ENCODE assay signal across 1 cellular context in genomic region chr5:36153727-36154126, GRCh38.
TF ChIP-seq lines count a peak whose summit lies in the region.

No MANE protein-coding gene starts in this region.

TF ChIP-seq in HepG2, 621 proteins besides CTCF, POLR2A, EP300 and RAD21 (continued from another document and continues in another):
- TF ChIP-seq AHDC1 (CRISPR knock-in tag; IDR thresholded peaks at IDR 0.05; ENCODE audit: borderline replicate concordance): peak; percentile 50; the same call in 1 of the 2 replicates
- TF ChIP-seq PITX1 (CRISPR knock-in tag; IDR thresholded peaks at IDR 0.05): 0 out of 2 replicates have a peak, but pooled peaks have one; percentile 61
- TF ChIP-seq ZNF839 (CRISPR knock-in tag; IDR thresholded peaks at IDR 0.05; ENCODE audit: borderline replicate concordance): no peak
- TF ChIP-seq SMC3 (IDR thresholded peaks at IDR 0.05; ENCODE audit: low read length): peak; percentile 9; the same call in 1 of the 2 replicates
- TF ChIP-seq ZNF574 (CRISPR knock-in tag; IDR thresholded peaks at IDR 0.05): no peak
- TF ChIP-seq MXI1 (IDR thresholded peaks at IDR 0.05; ENCODE audit: borderline replicate concordance, low read depth, low read length): peak; percentile 66; the same call in 1 of the 3 replicates
- 0 out of 2 replicates have a peak, but pooled peaks have one; percentile 56 for TF ChIP-seq ZKSCAN8 (CRISPR knock-in tag; IDR thresholded peaks at IDR 0.05; ENCODE audit: borderline replicate concordance)
- TF ChIP-seq RFXANK (CRISPR knock-in tag; IDR thresholded peaks at IDR 0.05): no peak
- no peak for TF ChIP-seq ZFAT (CRISPR knock-in tag; conservative IDR thresholded peaks at IDR 0.05)
- no peak for TF ChIP-seq SYNCRIP (IDR thresholded peaks at IDR 0.05; ENCODE audit: insufficient read depth, low read depth, low read length)
- peak; percentile 69; the same call in 1 of the 2 replicates for TF ChIP-seq MAX (IDR thresholded peaks at IDR 0.05)
- TF ChIP-seq ZNF713 (CRISPR knock-in tag; IDR thresholded peaks at IDR 0.05): no peak
- peak; percentile 48; the same call in 1 of the 2 replicates for TF ChIP-seq ZNF331 (CRISPR knock-in tag; IDR thresholded peaks at IDR 0.05)
- TF ChIP-seq ZKSCAN1 (IDR thresholded peaks at IDR 0.05; ENCODE audit: low read length): no peak
- peak; percentile 95 for TF ChIP-seq NR2F6 (IDR thresholded peaks at IDR 0.05)
- peak; percentile 94 for TF ChIP-seq NR2F6 (CRISPR knock-in tag; IDR thresholded peaks at IDR 0.05)
- TF ChIP-seq RELA (CRISPR knock-in tag; IDR thresholded peaks at IDR 0.05): no peak
- TF ChIP-seq RCOR2 (CRISPR knock-in tag; IDR thresholded peaks at IDR 0.05): peak; percentile 84; the same call in 1 of the 2 replicates
- 0 out of 2 replicates have a peak, but pooled peaks have one; percentile 52 for TF ChIP-seq ELF3 (CRISPR knock-in tag; IDR thresholded peaks at IDR 0.05)
- no peak; the same call in 1 of the 2 replicates for TF ChIP-seq BHLHE40 (IDR thresholded peaks at IDR 0.05; ENCODE audit: low read length)
- no peak for TF ChIP-seq HNF1B (CRISPR knock-in tag; IDR thresholded peaks at IDR 0.05)
- TF ChIP-seq HNF4G (IDR thresholded peaks at IDR 0.05; ENCODE audit: borderline replicate concordance, low read depth, low read length): no peak
- no peak for TF ChIP-seq HNF4G (CRISPR knock-in tag; IDR thresholded peaks at IDR 0.05; ENCODE audit: borderline replicate concordance, low read depth)
- peak; percentile 10; the same call in 1 of the 2 replicates for TF ChIP-seq MNT (IDR thresholded peaks at IDR 0.05)
- peak; percentile 49; the same call in 1 of the 2 replicates for TF ChIP-seq TBX2 (CRISPR knock-in tag; IDR thresholded peaks at IDR 0.05; ENCODE audit: borderline replicate concordance)
- peak; percentile 57; the same call in 1 of the 2 replicates for TF ChIP-seq ZSCAN9 (CRISPR knock-in tag; IDR thresholded peaks at IDR 0.05; ENCODE audit: borderline replicate concordance)
- TF ChIP-seq DZIP1 (CRISPR knock-in tag; IDR thresholded peaks at IDR 0.05): no peak
- no peak for TF ChIP-seq ZNF672 (CRISPR knock-in tag; IDR thresholded peaks at IDR 0.05)
- TF ChIP-seq RXRA (CRISPR knock-in tag; IDR thresholded peaks at IDR 0.05): peak; percentile 77; the same call in 1 of the 2 replicates
- no peak for TF ChIP-seq GPBP1L1 (CRISPR knock-in tag; IDR thresholded peaks at IDR 0.05)
- TF ChIP-seq HDAC1 (CRISPR knock-in tag; IDR thresholded peaks at IDR 0.05): peak; percentile 61; the same call in 1 of the 2 replicates
- TF ChIP-seq GATAD1 (CRISPR knock-in tag; IDR thresholded peaks at IDR 0.05): no peak
- TF ChIP-seq NFKBIZ (CRISPR knock-in tag; IDR thresholded peaks at IDR 0.05): peak; percentile 59; the same call in 1 of the 2 replicates
- TF ChIP-seq FOSL2 (CRISPR knock-in tag; IDR thresholded peaks at IDR 0.05): peak; percentile 78
- TF ChIP-seq THAP11 (CRISPR knock-in tag; IDR thresholded peaks at IDR 0.05): peak; percentile 88
- no peak for TF ChIP-seq NONO (IDR thresholded peaks at IDR 0.05)
- TF ChIP-seq NONO (CRISPR knock-in tag; conservative IDR thresholded peaks at IDR 0.05): peak; percentile 51; the same call in 1 of the 2 replicates
- peak; percentile 78 to 82 for TF ChIP-seq MAFK (conservative IDR thresholded peaks at IDR 0.05 in 1 of 2, IDR thresholded peaks at IDR 0.05 in 1 of 2; ENCODE audit: low read length in 2 of 2)
- TF ChIP-seq HOXD1 (CRISPR knock-in tag; IDR thresholded peaks at IDR 0.05): no peak
- peak; percentile 48 to 92; a peak in 3 of 4 replicates for TF ChIP-seq NR2F1 (CRISPR knock-in tag; IDR thresholded peaks at IDR 0.05)
- no peak for TF ChIP-seq HNRNPL (IDR thresholded peaks at IDR 0.05; ENCODE audit: low read depth, low read length)
- TF ChIP-seq GABPB1 (CRISPR knock-in tag; IDR thresholded peaks at IDR 0.05): no peak; the same call in 1 of the 2 replicates
- peak; percentile 84 for TF ChIP-seq FOXO1 (CRISPR knock-in tag; IDR thresholded peaks at IDR 0.05)
